In the genomic region with DNA sequence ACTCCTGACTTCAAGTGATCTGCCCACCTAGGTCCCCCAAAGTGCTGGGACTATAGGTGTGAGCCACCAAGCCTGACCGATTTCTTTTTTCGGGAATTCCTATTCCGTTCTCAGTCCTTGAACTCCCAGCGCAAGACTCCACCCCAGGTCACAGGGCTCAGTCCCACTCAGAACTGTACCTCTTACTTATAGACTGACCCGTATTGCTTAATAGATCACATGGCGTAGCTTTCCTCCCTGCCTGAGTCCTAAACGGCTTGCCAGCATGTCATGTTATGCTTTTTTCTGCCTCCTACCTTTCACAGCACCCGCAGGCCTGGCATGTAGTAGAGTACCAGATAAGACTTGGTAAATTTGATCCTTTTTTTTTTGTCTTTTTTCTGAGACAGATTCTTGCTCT, we compare ENCODE assay signal across 30 cellular contexts. TPM values are rescaled to one million over a fixed set of nuclear protein-coding genes. Genes with fewer than 3 reads are reported as not detected.
A peak's percentile ranks its signal among the peaks of the same experiment; 100 is the strongest.
DNase-seq lines count a peak whose midpoint lies in the region; ATAC-seq and TF ChIP-seq lines count a peak whose summit lies in the region.
"Had no signal": no experiment of that assay in that cellular context is flagged by ENCODE, and none has a peak within 500 bp of the region (broad histone marks: within the 10 kb centered on the region; RNA-seq: fewer than 3 reads in every experiment).

No MANE protein-coding gene starts in this region.

- H3K4me1 Mint-ChIP-seq in CD14-positive monocyte (peaks cover 30% of the 10 kb centered on the region), progenitor cell of endocrine pancreas (ENCODE audit: low read depth) (peaks cover 23% of the 10 kb centered on the region), GM23338 (peaks cover 8% of the 10 kb centered on the region)
- peaks cover 6% of the 10 kb centered on the region for H3K4me1 Mint-ChIP-seq in activated CD8-positive, alpha-beta T cell treated with anti-CD3 and anti-CD28 coated beads for 36 hours (ENCODE audit: low read depth)

- H3K9me2 ChIP-seq in PC-9 (ENCODE audit: insufficient read depth) (no peaks in the 10 kb centered on the region), GM23338 (ENCODE audit: insufficient read depth) (no peaks in the 10 kb centered on the region)

- H4K20me1 ChIP-seq in PC-9 (ENCODE audit: insufficient read depth) (no peaks in the 10 kb centered on the region), GM23338 (replicated peaks; ENCODE audit: insufficient read depth) (no peaks in the 10 kb centered on the region)

- peak overlapping the region; percentile 100 for H3K27ac ChIP-seq in PC-9
- peak overlapping the region in 3 of 4 donors; percentile 69 to 80 (median 72) for H3K27ac ChIP-seq in esophagus squamous epithelium
- no peak overlapping the region for H3K27ac ChIP-seq in GM23338 (ENCODE audit: low read depth)

- H3K4me1 ChIP-seq in PC-9 (replicated peaks; ENCODE audit: insufficient read depth): peaks cover 49% of the 10 kb centered on the region
- H3K4me1 ChIP-seq in esophagus squamous epithelium: peaks cover 0 to 50% (median 3%) of the 10 kb centered on the region in 3 donors
- no peaks in the 10 kb centered on the region for H3K4me1 ChIP-seq in GM23338 (ENCODE audit: insufficient read depth)
- H3K4me1 ChIP-seq: sigmoid colon had no signal

- H3K27me3 Mint-ChIP-seq in CD14-positive monocyte (ENCODE audit: low read depth in 3 of 3) (peaks cover 0 to 10% (median 0%) of the 10 kb centered on the region in 3 donors), progenitor cell of endocrine pancreas (no peaks in the 10 kb centered on the region), GM23338 (ENCODE audit: insufficient read depth, low read depth, poor library complexity) (peaks cover 2% of the 10 kb centered on the region)
- no peaks in the 10 kb centered on the region for H3K27me3 Mint-ChIP-seq in activated CD8-positive, alpha-beta T cell treated with anti-CD3 and anti-CD28 coated beads for 36 hours
- H3K27me3 Mint-ChIP-seq: activated naive CD8-positive, alpha-beta T cell treated with anti-CD3 and anti-CD28 coated beads, Interleukin-2, amount 50 U/mL, for 24 hours; CD4-positive, alpha-beta memory T cell; effector memory CD8-positive, alpha-beta T cell had no signal

- DNase-seq in CD14-positive monocyte (ENCODE audit: low spot score) (no peak), PC-9 (no peak), esophagus squamous epithelium (lab: John Stamatoyannopoulos, UW) (no peak), progenitor cell of endocrine pancreas (ENCODE audit: low spot score, unreplicated experiment) (no peak), GM23338 (ENCODE audit: low spot score) (no peak), DMS153 treated with DMSO at 0.1 percent for 48 hours (lab: John Stamatoyannopoulos, UW; ENCODE audit: unreplicated experiment) (no peak)
- no peak for DNase-seq in activated CD8-positive, alpha-beta T cell treated with anti-CD3 and anti-CD28 coated beads for 36 hours
- DNase-seq: activated CD4-positive, alpha-beta T cell treated with anti-CD3 and anti-CD28 coated beads, Interleukin-2, amount 50 U/mL, for 4 hours; activated naive CD8-positive, alpha-beta T cell treated with anti-CD3 and anti-CD28 coated beads, Interleukin-2, amount 50 U/mL, for 24 hours; activated T-cell treated with anti-CD3 and anti-CD28 coated beads, Interleukin-2, amount 50 U/mL, for 72 hours; caudate nucleus; CD4-positive, alpha-beta memory T cell; cortex of kidney; effector memory CD8-positive, alpha-beta T cell; EL; foreskin fibroblast; Kasumi-1; NCI-H1048; NCI-H2107; NCI-H446 treated with DMSO at 0.1 percent for 48 hours; NCI-H82; sigmoid colon; stimulated activated CD4-positive, alpha-beta T cell treated with anti-CD3 and anti-CD28 coated beads, Interleukin-12 subunit alpha, Interleukin-12 subunit beta, amount 100 ng/mL, for 4 hours; stimulated activated CD4-positive, alpha-beta T cell treated with anti-CD3 and anti-CD28 coated beads, Interleukin-2, amount 100 ng/mL, for 48 hours had no signal

- no peak overlapping the region for H2AFZ ChIP-seq in PC-9
- H2AFZ ChIP-seq in GM23338: no peak overlapping the region

- H3K4me3 ChIP-seq in PC-9 (no peak overlapping the region), esophagus squamous epithelium (no peak overlapping the region), GM23338 (no peak overlapping the region)
- H3K4me3 ChIP-seq: sigmoid colon, tibial nerve had no signal

- H3K79me2 ChIP-seq in PC-9 (ENCODE audit: low read depth) (no peaks in the 10 kb centered on the region), GM23338 (replicated peaks; ENCODE audit: insufficient read depth) (no peaks in the 10 kb centered on the region)

- H3K36me3 ChIP-seq in PC-9 (ENCODE audit: low read depth) (no peaks in the 10 kb centered on the region), esophagus squamous epithelium (no peaks in the 10 kb centered on the region), GM23338 (ENCODE audit: insufficient read depth) (no peaks in the 10 kb centered on the region)
- H3K36me3 ChIP-seq: sigmoid colon, tibial nerve had no signal

- H3K9me3 Mint-ChIP-seq in CD14-positive monocyte (peaks cover 0 to 4% (median 0%) of the 10 kb centered on the region in 7 donors), progenitor cell of endocrine pancreas (ENCODE audit: low read depth) (no peaks in the 10 kb centered on the region), GM23338 (no peaks in the 10 kb centered on the region)
- no peaks in the 10 kb centered on the region for H3K9me3 Mint-ChIP-seq in activated CD8-positive, alpha-beta T cell treated with anti-CD3 and anti-CD28 coated beads for 36 hours
- H3K9me3 Mint-ChIP-seq: activated naive CD8-positive, alpha-beta T cell treated with anti-CD3 and anti-CD28 coated beads, Interleukin-2, amount 50 U/mL, for 24 hours; activated T-cell treated with anti-CD3 and anti-CD28 coated beads, Interleukin-2, amount 50 U/mL, for 72 hours; CD4-positive, alpha-beta memory T cell; effector memory CD8-positive, alpha-beta T cell; T-helper 1 cell treated with Interleukin-12 subunit alpha and Interleukin-12 subunit beta and Interleukin-4 antibody, amounts not matched to agents 30 μg/mL and 1 μg/mL, for 36 hours had no signal

- 79 to 88% methylated on average over 8 of the region's 8 CpGs for WGBS in esophagus squamous epithelium, 2 donors

- H3K9me3 ChIP-seq in PC-9 (ENCODE audit: insufficient read depth, low read depth): no peaks in the 10 kb centered on the region
- H3K9me3 ChIP-seq in esophagus squamous epithelium: no peaks in the 10 kb centered on the region
- H3K9me3 ChIP-seq: sigmoid colon, tibial nerve had no signal

- H3K4me3 Mint-ChIP-seq in CD14-positive monocyte: no peak overlapping the region
- no peak overlapping the region for H3K4me3 Mint-ChIP-seq in progenitor cell of endocrine pancreas (ENCODE audit: low read depth)
- no peak overlapping the region for H3K4me3 Mint-ChIP-seq in activated CD8-positive, alpha-beta T cell treated with anti-CD3 and anti-CD28 coated beads for 36 hours
- no peak overlapping the region for H3K4me3 Mint-ChIP-seq in GM23338
- H3K4me3 Mint-ChIP-seq: activated naive CD8-positive, alpha-beta T cell treated with anti-CD3 and anti-CD28 coated beads, Interleukin-2, amount 50 U/mL, for 24 hours; activated T-cell treated with anti-CD3 and anti-CD28 coated beads, Interleukin-2, amount 50 U/mL, for 72 hours; CD4-positive, alpha-beta memory T cell; effector memory CD8-positive, alpha-beta T cell; T-helper 1 cell treated with Interleukin-12 subunit alpha and Interleukin-12 subunit beta and Interleukin-4 antibody, amounts not matched to agents 30 μg/mL and 1 μg/mL, for 36 hours had no signal

- H3K36me3 Mint-ChIP-seq in CD14-positive monocyte (no peaks in the 10 kb centered on the region), progenitor cell of endocrine pancreas (ENCODE audit: insufficient read depth) (no peaks in the 10 kb centered on the region), GM23338 (ENCODE audit: low read depth) (no peaks in the 10 kb centered on the region)
- no peaks in the 10 kb centered on the region for H3K36me3 Mint-ChIP-seq in activated CD8-positive, alpha-beta T cell treated with anti-CD3 and anti-CD28 coated beads for 36 hours (ENCODE audit: low read depth)
- H3K36me3 Mint-ChIP-seq: CD4-positive, alpha-beta memory T cell had no signal

- CTCF ChIA-PET in PC-9 (lab: Charles Lee): no interaction called here
- CTCF ChIA-PET in activated CD8-positive, alpha-beta T cell treated with anti-CD3 and anti-CD28 coated beads for 36 hours (lab: Charles Lee): no interaction called here

- POLR2A ChIA-PET in PC-9 (lab: Charles Lee; ENCODE audit: unreplicated experiment): no interaction called here
- POLR2A ChIA-PET in activated CD8-positive, alpha-beta T cell treated with anti-CD3 and anti-CD28 coated beads for 36 hours (lab: Charles Lee): no interaction called here

- H3F3A ChIP-seq in PC-9 (ENCODE audit: insufficient read depth, low read depth): peaks cover 62% of the 10 kb centered on the region
- H3F3A ChIP-seq in GM23338 (replicated peaks; ENCODE audit: low read depth): no peaks in the 10 kb centered on the region

- no peak for ATAC-seq in activated CD8-positive, alpha-beta T cell treated with anti-CD3 and anti-CD28 coated beads for 36 hours
- ATAC-seq in HG02763 (IDR thresholded peaks at IDR 0.05; ENCODE audit: unreplicated experiment) (no peak), GM23338 (no peak)
- ATAC-seq: activated naive CD8-positive, alpha-beta T cell treated with anti-CD3 and anti-CD28 coated beads, Interleukin-2, amount 50 U/mL, for 24 hours; activated T-cell treated with anti-CD3 and anti-CD28 coated beads, Interleukin-2, amount 50 U/mL, for 72 hours; effector memory CD8-positive, alpha-beta T cell; esophagus mucosa; left lobe of liver; SK-N-SH treated with all-trans-retinoic acid at 6 μM for 48 hours had no signal

- BruUV-seq in PC-9 (replicated peaks; lab: Mats Ljungman, UMichigan): no TSS peak

- H3K27ac Mint-ChIP-seq in CD14-positive monocyte: peak overlapping the region in 6 of 7 donors; percentile 22 to 88 (median 61)
- H3K27ac Mint-ChIP-seq in progenitor cell of endocrine pancreas: peak overlapping the region; percentile 84
- no peak overlapping the region for H3K27ac Mint-ChIP-seq in activated CD8-positive, alpha-beta T cell treated with anti-CD3 and anti-CD28 coated beads for 36 hours
- no peak overlapping the region for H3K27ac Mint-ChIP-seq in GM23338
- H3K27ac Mint-ChIP-seq: activated naive CD8-positive, alpha-beta T cell treated with anti-CD3 and anti-CD28 coated beads, Interleukin-2, amount 50 U/mL, for 24 hours; activated T-cell treated with anti-CD3 and anti-CD28 coated beads, Interleukin-2, amount 50 U/mL, for 72 hours; CD4-positive, alpha-beta memory T cell; effector memory CD8-positive, alpha-beta T cell; T-helper 1 cell treated with Interleukin-12 subunit alpha and Interleukin-12 subunit beta and Interleukin-4 antibody, amounts not matched to agents 30 μg/mL and 1 μg/mL, for 36 hours had no signal

- no peak for TF ChIP-seq CTCF in CD14-positive monocyte (IDR thresholded peaks at IDR 0.05)
- TF ChIP-seq CTCF in PC-9 (conservative IDR thresholded peaks at IDR 0.05): no peak
- TF ChIP-seq CTCF in esophagus squamous epithelium (IDR thresholded peaks at IDR 0.05): no peak
- TF ChIP-seq CTCF in progenitor cell of endocrine pancreas (IDR thresholded peaks at IDR 0.05; ENCODE audit: unreplicated experiment): no peak
- no peak for TF ChIP-seq CTCF in activated CD8-positive, alpha-beta T cell treated with anti-CD3 and anti-CD28 coated beads for 36 hours (IDR thresholded peaks at IDR 0.05)
- TF ChIP-seq CTCF in GM23338 (conservative IDR thresholded peaks at IDR 0.05; ENCODE audit: low read depth in 2 of 2): no peak

- H3K4me2 ChIP-seq in PC-9 (peak overlapping the region; percentile 74; the same call in 1 of the 2 replicates), GM23338 (no peak overlapping the region)

- H3K27me3 ChIP-seq in PC-9 (ENCODE audit: insufficient read depth, low read depth) (no peaks in the 10 kb centered on the region), esophagus squamous epithelium (no peaks in the 10 kb centered on the region), GM23338 (ENCODE audit: insufficient read depth) (no peaks in the 10 kb centered on the region)
- H3K27me3 ChIP-seq: sigmoid colon, tibial nerve had no signal

- no peak for TF ChIP-seq POLR2A in esophagus squamous epithelium (IDR thresholded peaks at IDR 0.05)

- intact Hi-C loops in CD14-positive monocyte (cut with micrococcal nuclease) (loop anchor here in 1 of 2 donors (2.0 kb wide), 1 partner anchor 17 kb away; no protein-coding TSS in a partner anchor), PC-9 (cut with micrococcal nuclease; ENCODE audit: unreplicated experiment) (no loop called here), esophagus squamous epithelium (cut with DNase I) (no loop called here)
- intact Hi-C loops in activated CD8-positive, alpha-beta T cell treated with anti-CD3 and anti-CD28 coated beads for 36 hours (cut with micrococcal nuclease): no loop called here

RNA-seq across cellular contexts. Expression of gene SAT1, which starts 22.4 kb away (rescaled TPM):
- polyA plus RNA-seq in CD14-positive monocyte: 100 to 1,000 TPM; 897 to 970 TPM
- total RNA-seq in PC-9 (2021): 99.1 and 131 TPM in 2 replicates
- total RNA-seq in esophagus squamous epithelium: 100 to 1,000 TPM; 287 to 793 (median 450) TPM
- total RNA-seq in progenitor cell of endocrine pancreas: 193 and 242 TPM in 2 replicates
- total RNA-seq in activated CD8-positive, alpha-beta T cell treated with anti-CD3 and anti-CD28 coated beads for 36 hours: 100 to 1,000 TPM in 1 of 2 experiments, 10 to 100 TPM in 1; 94.1 to 101 TPM
- total RNA-seq in GM23338 (2014; rRNA removed; shearing (Covaris generic)): 44.1 and 54.5 TPM in 2 replicates
- 91.9 and 101 TPM in 2 replicates for polyA plus RNA-seq in GM23338 (2016; fragmentation: Nextera tagmentation; extraction: Ambion mirVana)

Comparison
In these comparisons a context has a peak if more than half of its experiments do, and no peak if none do; other contexts are left out.
1. H3K27ac Mint-ChIP-seq: peak in CD14-positive monocyte (6 of 7) and progenitor cell of endocrine pancreas (single experiment); none in activated CD8-positive, alpha-beta T cell treated with anti-CD3 and anti-CD28 coated beads for 36 hours (single experiment) and GM23338 (single experiment).